ENCODE assay signal across 13 cellular contexts in genomic region chr16:74391454-74392050, GRCh38. TPM values are rescaled to one million over a fixed set of nuclear protein-coding genes. Genes with fewer than 3 reads are reported as not detected.
DNase-seq lines count a peak whose midpoint lies in the region; ATAC-seq, FAIRE-seq and TF ChIP-seq lines count a peak whose summit lies in the region.
"Not testable (repeated sequence)": the region's sequence is repeated elsewhere in the genome, so short reads cannot be mapped to it uniquely, and the experiment has no call there.
"Had no signal": no experiment of that assay in that cellular context is flagged by ENCODE, and none has a peak within 500 bp of the region (broad histone marks: within the 10 kb centered on the region; RNA-seq: fewer than 3 reads in every experiment).

No MANE protein-coding gene starts in this region.

- not testable (repeated sequence) for H3K27ac Mint-ChIP-seq in CD14-positive monocyte

- H2BK12ac ChIP-seq in mesenchymal stem cell (ENCODE audit: low read length in 2 of 2) = not testable (repeated sequence)

- H3K27ac ChIP-seq in IMR-90 (ENCODE audit: insufficient read depth, low read length); GM12878 (ENCODE audit: control insufficient read depth, insufficient read depth); mesenchymal stem cell (ENCODE audit: low read length, poor library complexity, severe bottlenecking); sigmoid colon; aorta (ENCODE audit: low read depth in 1 of 2, low read length in 2 of 2): not testable (repeated sequence)

- TF ChIP-seq POLR2A in IMR-90 (IDR thresholded peaks at IDR 0.05; ENCODE audit: low read depth, low read length); GM12878 (IDR thresholded peaks at IDR 0.05; ENCODE audit: low read depth, low read length); sigmoid colon (IDR thresholded peaks at IDR 0.05): not testable (repeated sequence)

- H3K9ac ChIP-seq in IMR-90 (ENCODE audit: low read depth, low read length); GM12878 (ENCODE audit: control insufficient read depth, insufficient read depth, low read length); mesenchymal stem cell (ENCODE audit: low read length): not testable (repeated sequence)

- intact Hi-C loops in CD14-positive monocyte (cut with micrococcal nuclease); IMR-90 (cut with micrococcal nuclease); GM12878 (cut with micrococcal nuclease; ENCODE audit: unreplicated experiment); sigmoid colon (cut with DNase I); aorta (cut with DNase I): not testable (repeated sequence)

- TF ChIP-seq EP300 in GM12878 (IDR thresholded peaks at IDR 0.05; ENCODE audit: borderline replicate concordance in 1 of 2, control insufficient read depth in 1 of 2, low read depth in 2 of 2, low read length in 2 of 2); sigmoid colon (IDR thresholded peaks at IDR 0.05): not testable (repeated sequence)

- not testable (repeated sequence) for H3K27me3 ChIP-seq in IMR-90 (ENCODE audit: control insufficient read depth, insufficient read depth, low read length); GM12878 (replicated peaks in 1 of 2; ENCODE audit: control insufficient read depth in 2 of 2, insufficient read depth in 2 of 2, low read length in 1 of 2); mesenchymal stem cell (ENCODE audit: control insufficient read depth in 1 of 2, insufficient read depth in 1 of 2, low read length in 2 of 2); sigmoid colon; aorta (ENCODE audit: control insufficient read depth in 1 of 2, insufficient read depth in 2 of 2, low read length in 1 of 2)

- not testable (repeated sequence) for H3K4me1 Mint-ChIP-seq in CD14-positive monocyte

- CTCF ChIA-PET in IMR-90 (lab: Yijun Ruan, JAX) = not testable (repeated sequence)
- CTCF ChIA-PET in GM12878 (lab: Yijun Ruan, JAX) = interaction anchor here (0.6 kb wide), 1 partner anchor 100 kb away, joined by 3 read pairs; no protein-coding TSS in a partner anchor

- not testable (repeated sequence) for ATAC-seq in IMR-90 (ENCODE audit: low read depth); GM12878; aorta (ENCODE audit: low FRiP score)

- H3K36me3 ChIP-seq in IMR-90 (ENCODE audit: control insufficient read depth, insufficient read depth, low read length); GM12878 (ENCODE audit: control insufficient read depth in 2 of 2, insufficient read depth in 2 of 2, low read length in 1 of 2); mesenchymal stem cell (ENCODE audit: control insufficient read depth in 1 of 2, insufficient read depth in 2 of 2, low read depth in 1 of 2, low read length in 2 of 2); sigmoid colon; aorta (ENCODE audit: control insufficient read depth in 1 of 2, insufficient read depth in 2 of 2, low read length in 1 of 2): not testable (repeated sequence)

- H4K20me1 ChIP-seq in IMR-90 (ENCODE audit: insufficient read depth, low read length); GM12878 (ENCODE audit: control insufficient read depth, insufficient read depth): not testable (repeated sequence)

- H2AFZ ChIP-seq in IMR-90 (replicated peaks; ENCODE audit: low read length, poor library complexity); GM12878 (ENCODE audit: control insufficient read depth, low read depth, low read length): not testable (repeated sequence)
- peak overlapping the region; percentile 27 for H2AFZ ChIP-seq in mesenchymal stem cell (ENCODE audit: low read depth, low read length)

- SMC1A ChIA-PET in GM12878 (lab: Charles Lee; ENCODE audit: uncharacterized antibody, unreplicated experiment) = not testable (repeated sequence)

- H3K9me3 ChIP-seq in IMR-90 (ENCODE audit: control insufficient read depth, insufficient read depth, low read length); GM12878 (replicated peaks; ENCODE audit: control insufficient read depth, insufficient read depth, low read length); mesenchymal stem cell (ENCODE audit: control insufficient read depth, low read length); sigmoid colon; aorta (ENCODE audit: control insufficient read depth, low read length): not testable (repeated sequence)

- H2AK5ac ChIP-seq in IMR-90 (ENCODE audit: low read depth, low read length); mesenchymal stem cell (ENCODE audit: low read length, severe bottlenecking): not testable (repeated sequence)

- H3K79me1 ChIP-seq in IMR-90 (ENCODE audit: low read depth in 1 of 2, low read length in 2 of 2); mesenchymal stem cell (replicated peaks; ENCODE audit: low read length, poor library complexity, severe bottlenecking): not testable (repeated sequence)

- H2BK20ac ChIP-seq in IMR-90 (ENCODE audit: low read depth, low read length) = not testable (repeated sequence)

- not testable (repeated sequence) for H3K4me3 Mint-ChIP-seq in CD14-positive monocyte

- not testable (repeated sequence) for TF ChIP-seq RAD21 in IMR-90 (IDR thresholded peaks at IDR 0.05; ENCODE audit: low read length); GM12878 (IDR thresholded peaks at IDR 0.05; ENCODE audit: insufficient read depth, low read depth, low read length)

- H2AK9ac ChIP-seq in IMR-90 (replicated peaks; ENCODE audit: low read depth, low read length, poor library complexity) = not testable (repeated sequence)

- not testable (repeated sequence) for H3K18ac ChIP-seq in IMR-90 (ENCODE audit: low read depth, low read length); mesenchymal stem cell (ENCODE audit: low read depth in 1 of 2, low read length in 2 of 2)

- BruUV-seq in IMR-90 (replicated peaks; lab: Mats Ljungman, UMichigan) (TSS peak; percentile 99), GM12878 (replicated peaks; lab: Mats Ljungman, UMichigan) (TSS peak; percentile 80)

- not testable (repeated sequence) for H3K4me3 ChIP-seq in IMR-90 (ENCODE audit: insufficient read depth, low read depth, low read length); GM12878; mesenchymal stem cell (ENCODE audit: insufficient read depth in 1 of 2, low read depth in 1 of 2, low read length in 2 of 2); sigmoid colon; aorta (ENCODE audit: low read length in 2 of 2)

- H3K4ac ChIP-seq in IMR-90 (ENCODE audit: low read depth, low read length); mesenchymal stem cell (ENCODE audit: low read depth in 1 of 2, low read length in 2 of 2): not testable (repeated sequence)

- peak; percentile 19 for DNase-seq in CD14-positive monocyte (ENCODE audit: low spot score)
- DNase-seq in IMR-90; GM12878 (ENCODE audit: low read depth, low spot score); mesenchymal stem cell: not testable (repeated sequence)
- DNase-seq in islet precursor cell = peak; percentile 7
- peak; percentile 34 for DNase-seq in sigmoid colon
- DNase-seq in aorta = peak; percentile 21 to 73

- RAD21 ChIA-PET in GM12878 (lab: Charles Lee; ENCODE audit: unreplicated experiment) = not testable (repeated sequence)

- H2BK15ac ChIP-seq in IMR-90 (ENCODE audit: low read depth, low read length); mesenchymal stem cell (ENCODE audit: low read depth, poor library complexity, severe bottlenecking): not testable (repeated sequence)

- H3K79me2 ChIP-seq in GM12878 (ENCODE audit: control insufficient read depth, insufficient read depth, low read length) = not testable (repeated sequence)

- H4K91ac ChIP-seq in IMR-90 (ENCODE audit: insufficient read depth, low read depth, low read length); mesenchymal stem cell (ENCODE audit: low read length): not testable (repeated sequence)

- H3K4me2 ChIP-seq in IMR-90 (ENCODE audit: low read depth, low read length); GM12878 (ENCODE audit: control insufficient read depth, insufficient read depth); mesenchymal stem cell (ENCODE audit: low read length, poor library complexity, severe bottlenecking): not testable (repeated sequence)

- not testable (repeated sequence) for FAIRE-seq in GM12878 (lab: Jason Lieb, UNC)

- not testable (repeated sequence) for H3K14ac ChIP-seq in IMR-90 (replicated peaks; ENCODE audit: low read depth, low read length); mesenchymal stem cell (ENCODE audit: low read length in 2 of 2)

- in situ Hi-C loops in IMR-90 (cut with MboI; ENCODE audit: low sequenced_read_pairs); GM12878 (cut with MboI): not testable (repeated sequence)

- H3K9me1 ChIP-seq in IMR-90 (ENCODE audit: insufficient read depth, low read length) = not testable (repeated sequence)

- POLR2A ChIA-PET in IMR-90 (lab: Charles Lee; ENCODE audit: unreplicated experiment) = not testable (repeated sequence)
- POLR2A ChIA-PET in GM12878 (lab: Charles Lee) = interaction anchor here (0.7 kb wide), 1 partner anchor 20 kb away, joined by 3 read pairs; no protein-coding TSS in a partner anchor

- dilution Hi-C loops in IMR-90 (cut with HindIII; ENCODE audit: low sequenced_read_pairs, unreplicated experiment) = not testable (repeated sequence)

- H3K36me3 Mint-ChIP-seq in CD14-positive monocyte = not testable (repeated sequence)

- H4K5ac ChIP-seq in IMR-90 (ENCODE audit: low read depth, low read length) = not testable (repeated sequence)

- not testable (repeated sequence) for H3K56ac ChIP-seq in IMR-90 (ENCODE audit: extremely low read depth, insufficient read depth, low read length)

- TF ChIP-seq CTCF in CD14-positive monocyte (IDR thresholded peaks at IDR 0.05); IMR-90 (conservative IDR thresholded peaks at IDR 0.05; ENCODE audit: low read depth, low read length); GM12878 (IDR thresholded peaks at IDR 0.05 in 2 of 3, conservative IDR thresholded peaks at IDR 0.05 in 1 of 3; ENCODE audit: control insufficient read depth in 2 of 3, extremely low read depth in 1 of 3, insufficient read depth in 1 of 3, low read depth in 3 of 3, low read length in 3 of 3); sigmoid colon (IDR thresholded peaks at IDR 0.05): not testable (repeated sequence)

- H3K23ac ChIP-seq in IMR-90 (ENCODE audit: low read depth, low read length); mesenchymal stem cell (ENCODE audit: low read length in 2 of 2): not testable (repeated sequence)

- not testable (repeated sequence) for H3K9me3 Mint-ChIP-seq in CD14-positive monocyte

- not testable (repeated sequence) for H3K27me3 Mint-ChIP-seq in CD14-positive monocyte (ENCODE audit: low read depth in 3 of 3)

- no CpG with 5 or more reads among the region's 13 CpGs for WGBS in IMR-90 (ENCODE audit: extremely low coverage in 2 of 2, insufficient read length in 1 of 2), 2 experiments
- 42% methylated on average over 8 of the region's 13 CpGs for WGBS in GM12878 (ENCODE audit: insufficient coverage, insufficient replicate concordance, low lambda C conversion rate, missing lambda C conversion rate)
- WGBS in mesenchymal stem cell = no CpG with 5 or more reads among the region's 13 CpGs
- WGBS in sigmoid colon, 2 donors = 82 to 88% methylated on average over 9 of the region's 13 CpGs
- 84 to 85% methylated on average over 9 to 10 of the region's 13 CpGs for WGBS in aorta, 2 donors

- H3K4me1 ChIP-seq in IMR-90 (ENCODE audit: control insufficient read depth, insufficient read depth, low read length); GM12878 (ENCODE audit: control insufficient read depth, insufficient read depth, low read length); mesenchymal stem cell (ENCODE audit: control insufficient read depth, insufficient read depth, low read depth, low read length); sigmoid colon; aorta (ENCODE audit: control insufficient read depth in 1 of 2, insufficient read depth in 2 of 2, low read length in 2 of 2): not testable (repeated sequence)

- not testable (repeated sequence) for H2BK120ac ChIP-seq in IMR-90 (ENCODE audit: low read depth, low read length); mesenchymal stem cell (ENCODE audit: low read depth, low read length)

- H2BK5ac ChIP-seq in IMR-90 (ENCODE audit: low read depth, low read length, poor library complexity, severe bottlenecking); mesenchymal stem cell (ENCODE audit: low read depth, low read length, poor library complexity, severe bottlenecking): not testable (repeated sequence)

- not testable (repeated sequence) for H4K8ac ChIP-seq in IMR-90 (ENCODE audit: low read depth in 2 of 2, low read length in 2 of 2); mesenchymal stem cell (ENCODE audit: low read length)

RNA-seq across cellular contexts. Expression of gene NPIPB15, which starts 15.4 kb away (rescaled TPM):
- not detected for polyA plus RNA-seq in CD14-positive monocyte
- 0.28 and 0.36 TPM in 2 replicates for total RNA-seq in IMR-90 (2012; rRNA removed)
- polyA plus RNA-seq in IMR-90 (2012; rRNA removed) = 5.5 and 6.9 TPM in 2 replicates
- 1.1 and 1.2 TPM in 2 replicates for polyA plus RNA-seq in IMR-90 (2012; cell fraction: cytosol; rRNA removed)
- 30.7 and 71.3 TPM in 2 replicates for polyA plus RNA-seq in IMR-90 (2012; cell fraction: nucleus; rRNA removed; ENCODE audit: low replicate concordance)
- 5.0 and 6.0 TPM in 2 replicates for total RNA-seq in GM12878 (2013; cell fraction: nucleolus; rRNA removed)
- 1.7 and 2.2 TPM in 2 replicates for total RNA-seq in GM12878 (2014; rRNA removed)
- total RNA-seq in GM12878 (2014; rRNA removed; fragmentation: Illumina TruSeq; extraction: Trizol) = 1.6 and 2.2 TPM in 2 replicates
- 1.1 and 1.3 TPM in 2 replicates for total RNA-seq in GM12878 (2021)
- polyA plus RNA-seq in GM12878 (2011; ENCODE audit: low read depth) = 1.1 TPM
- 3.6 and 4.0 TPM in 2 replicates for polyA plus RNA-seq in GM12878 (2011; rRNA removed)
- 2.5 and 3.4 TPM in 2 replicates for polyA plus RNA-seq in GM12878 (2011; cell fraction: cytosol; rRNA removed)
- polyA plus RNA-seq in GM12878 (2011; cell fraction: nucleus; rRNA removed) = 16.7 and 18.4 TPM in 2 replicates
- polyA plus RNA-seq in GM12878 (2012) = 1.4 and 2.4 TPM in 2 replicates
- polyA plus RNA-seq in GM12878 (2014; fragmentation: Illumina TruSeq; extraction: Trizol) = 3.4 and 5.1 TPM in 2 replicates
- polyA plus RNA-seq in GM12878 (2014; fragmentation: Nextera tagmentation; extraction: Ambion mirVana) = 1 to 10 TPM in 1 of 2 experiments, under 1 TPM in 1; 0.66 to 1.3 TPM
- polyA plus RNA-seq in GM12878 (2014; rRNA removed) = 3.9 and 4.0 TPM in 2 replicates
- 1 to 10 TPM in 1 of 2 experiments, under 1 TPM in 1; 0.83 to 1.1 TPM for polyA plus RNA-seq in GM12878 (2016; fragmentation: Nextera tagmentation; extraction: Ambion mirVana)
- 0.37 and 0.98 TPM in 2 replicates for polyA minus RNA-seq in GM12878 (2011; rRNA and poly(A)+ RNA removed)
- not detected in 2 replicates for polyA minus RNA-seq in GM12878 (2011; cell fraction: cytosol; rRNA and poly(A)+ RNA removed)
- polyA minus RNA-seq in GM12878 (2011; cell fraction: nucleus; rRNA and poly(A)+ RNA removed) = 0.85 and 1.1 TPM in 2 replicates
- polyA plus RNA-seq in mesenchymal stem cell (2013, experiment 1 of 2) = 0.32 TPM
- 0.33 TPM for polyA plus RNA-seq in mesenchymal stem cell (2013, experiment 2 of 2)
- total RNA-seq in sigmoid colon = 1 to 10 TPM in 3 of 4 donors, not detected in 1; 1.1 to 9.1 (median 1.6) TPM
- polyA plus RNA-seq in sigmoid colon = 10 to 100 TPM in 1 of 3 donors, 1 to 10 TPM in 2; 1.8 to 27.1 (median 4.2) TPM
- 1 to 10 TPM; 2.8 to 9.0 TPM for total RNA-seq in aorta
- 10 to 100 TPM in 1 of 2 donors, 1 to 10 TPM in 1; 3.1 to 77.5 TPM for polyA plus RNA-seq in aorta
- total RNA-seq: CD8-positive, alpha-beta memory T cell; Daoy; HT1080 had no signal

RNA-seq across cellular contexts. Expression of gene CLEC18B, which starts 29.7 kb away (rescaled TPM):
- polyA plus RNA-seq in CD14-positive monocyte (not detected), IMR-90 (2012; rRNA removed) (0.13 and 0.17 TPM in 2 replicates), GM12878 (2011; rRNA removed) (0.16 TPM in 1 of 2 replicates, not detected in the other), GM12878 (2014; fragmentation: Illumina TruSeq; extraction: Trizol) (0.32 TPM in 1 of 2 replicates, not detected in the other), GM12878 (2014; fragmentation: Nextera tagmentation; extraction: Ambion mirVana) (under 1 TPM in 1 of 2 experiments, not detected in 1; 0.03 TPM), GM12878 (2014; rRNA removed) (not detected in 2 replicates), GM12878 (2016; fragmentation: Nextera tagmentation; extraction: Ambion mirVana) (not detected), sigmoid colon (under 1 TPM in 1 of 3 donors, not detected in 2; 0.83 TPM), aorta (1 to 10 TPM in 1 of 2 donors, under 1 TPM in 1; 0.75 to 6.5 TPM)
- total RNA-seq in IMR-90 (2012; rRNA removed) (not detected in 2 replicates), GM12878 (2014; rRNA removed) (not detected in 2 replicates), GM12878 (2014; rRNA removed; fragmentation: Illumina TruSeq; extraction: Trizol) (not detected in 2 replicates), GM12878 (2021) (0.16 and 0.21 TPM in 2 replicates), sigmoid colon (1 to 10 TPM in 1 of 4 donors, under 1 TPM in 1, not detected in 2; 0.49 to 1.7 TPM), aorta (1 to 10 TPM; 1.2 to 3.0 TPM)
- 0.02 and 0.03 TPM in 2 replicates for polyA plus RNA-seq in IMR-90 (2012; cell fraction: cytosol; rRNA removed)
- 1.3 and 2.0 TPM in 2 replicates for polyA plus RNA-seq in IMR-90 (2012; cell fraction: nucleus; rRNA removed; ENCODE audit: low replicate concordance)
- not detected in 2 replicates for total RNA-seq in GM12878 (2013; cell fraction: nucleolus; rRNA removed)
- polyA plus RNA-seq in GM12878 (2011; ENCODE audit: low read depth) = not detected
- 0.05 and 0.10 TPM in 2 replicates for polyA plus RNA-seq in GM12878 (2011; cell fraction: cytosol; rRNA removed)
- polyA plus RNA-seq in GM12878 (2011; cell fraction: nucleus; rRNA removed) = 0.69 and 0.86 TPM in 2 replicates
- polyA plus RNA-seq in GM12878 (2012) = 0.16 TPM in 1 of 2 replicates, not detected in the other
- polyA minus RNA-seq in GM12878 (2011; rRNA and poly(A)+ RNA removed) = not detected in 2 replicates
- not detected in 2 replicates for polyA minus RNA-seq in GM12878 (2011; cell fraction: cytosol; rRNA and poly(A)+ RNA removed)
- 0.77 TPM in 1 of 2 replicates, not detected in the other for polyA minus RNA-seq in GM12878 (2011; cell fraction: nucleus; rRNA and poly(A)+ RNA removed)
- polyA plus RNA-seq in mesenchymal stem cell (2013, experiment 1 of 2) = 0.10 TPM
- 0.05 TPM for polyA plus RNA-seq in mesenchymal stem cell (2013, experiment 2 of 2)
- total RNA-seq: Daoy, GM23338, HT1080 had no signal
- polyA plus RNA-seq: CD4-positive, CD25-positive, alpha-beta regulatory T cell; CD8-positive, alpha-beta memory T cell; IgD-negative memory B cell had no signal
